ENCODE assay signal across 15 cellular contexts in genomic region chr22:49783926-49784629, GRCh38. TPM values are rescaled to one million over a fixed set of nuclear protein-coding genes. Genes with fewer than 3 reads are reported as not detected.
A peak's percentile ranks its signal among the peaks of the same experiment; 100 is the strongest.
DNase-seq lines count a peak whose midpoint lies in the region; ATAC-seq and TF ChIP-seq lines count a peak whose summit lies in the region.
"Had no signal": no experiment of that assay in that cellular context is flagged by ENCODE, and none has a peak within 500 bp of the region (broad histone marks: within the 10 kb centered on the region; RNA-seq: fewer than 3 reads in every experiment).

No MANE protein-coding gene starts in this region.

- DNase-seq in right cardiac atrium (peak; percentile 9 to 58 (median 34)), right atrium auricular region (ENCODE audit: low spot score) (no peak), ecto neural progenitor cell (ENCODE audit: low spot score) (peak; percentile 38), neural progenitor cell (ENCODE audit: low spot score) (no peak), HuH-7.5 (ENCODE audit: low spot score) (no peak)
- DNase-seq in activated CD4-positive, CD25-positive, alpha-beta regulatory T cell (lab: John Stamatoyannopoulos, UW), result no peak
- no peak for DNase-seq in stimulated activated naive CD4-positive, alpha-beta T cell treated with Interleukin-2 at 50 U/mL for 16 hours (lab: John Stamatoyannopoulos, UW)
- DNase-seq: IMR-90, NCI-H187 treated with DMSO at 0.1 percent for 48 hours, NCI-H446 treated with DMSO at 0.1 percent for 48 hours, NCI-H748 treated with DMSO at 0.1 percent for 48 hours, PC-9 had no signal

- peaks cover 20% of the 10 kb centered on the region for H3K36me3 Mint-ChIP-seq in neural progenitor cell

- no peak overlapping the region for H3K9ac ChIP-seq in neural progenitor cell

- H3K9me3 Mint-ChIP-seq in neural progenitor cell, result no peaks in the 10 kb centered on the region

- no peak overlapping the region for H3K4me3 ChIP-seq in right cardiac atrium (ENCODE audit: low read length)
- no peak overlapping the region for H3K4me3 ChIP-seq in right atrium auricular region
- H3K4me3 ChIP-seq in neural progenitor cell, result no peak overlapping the region
- H3K4me3 ChIP-seq: A549, PC-9 had no signal

- intact Hi-C loops in right cardiac atrium (cut with DNase I), result no loop called here

- H3F3A ChIP-seq in neural progenitor cell (ENCODE audit: low read depth), result no peaks in the 10 kb centered on the region

- H3K9me3 ChIP-seq in right cardiac atrium (ENCODE audit: control insufficient read depth, low read length), result no peaks in the 10 kb centered on the region
- H3K9me3 ChIP-seq in right atrium auricular region, result no peaks in the 10 kb centered on the region
- H3K9me3 ChIP-seq in neural progenitor cell (ENCODE audit: low read depth), result no peaks in the 10 kb centered on the region
- H3K9me3 ChIP-seq: A549 had no signal

- H4K20me1 ChIP-seq in neural progenitor cell (ENCODE audit: low read depth), result peaks cover 92% of the 10 kb centered on the region

- ATAC-seq in right cardiac atrium, result no peak
- no peak for ATAC-seq in HG02798 (IDR thresholded peaks at IDR 0.05; ENCODE audit: poor library complexity, unreplicated experiment)
- ATAC-seq: A549 had no signal

- WGBS in right cardiac atrium, result 86% methylated on average over 47 of the region's 47 CpGs

- H3K4me2 ChIP-seq in neural progenitor cell, result no peak overlapping the region
- H3K4me2 ChIP-seq: A549, PC-9 had no signal

- H3K36me3 ChIP-seq in right atrium auricular region, result peaks cover 29% of the 10 kb centered on the region
- no peaks in the 10 kb centered on the region for H3K36me3 ChIP-seq in neural progenitor cell

- H3K4me1 Mint-ChIP-seq in neural progenitor cell, result peaks cover 11% of the 10 kb centered on the region

- H2AFZ ChIP-seq in neural progenitor cell (replicated peaks), result no peak overlapping the region
- H2AFZ ChIP-seq: PC-9 had no signal

- no peaks in the 10 kb centered on the region for H3K27me3 ChIP-seq in right cardiac atrium (ENCODE audit: control insufficient read depth, insufficient read depth)
- H3K27me3 ChIP-seq in right atrium auricular region, result no peaks in the 10 kb centered on the region
- no peaks in the 10 kb centered on the region for H3K27me3 ChIP-seq in neural progenitor cell

- H3K27ac ChIP-seq in right cardiac atrium (ENCODE audit: low read length), result no peak overlapping the region
- H3K27ac ChIP-seq in right atrium auricular region, result no peak overlapping the region
- H3K27ac ChIP-seq in neural progenitor cell, result no peak overlapping the region
- H3K27ac ChIP-seq: A549, PC-9 had no signal

- TF ChIP-seq CTCF in right atrium auricular region (IDR thresholded peaks at IDR 0.05) (no peak), neural progenitor cell (IDR thresholded peaks at IDR 0.05) (no peak)

- H3K4me3 Mint-ChIP-seq in neural progenitor cell, result no peak overlapping the region
- H3K4me3 Mint-ChIP-seq: CD14-positive monocyte had no signal

- peak overlapping the region; percentile 13 for H3K27ac Mint-ChIP-seq in neural progenitor cell

- peaks cover 97% of the 10 kb centered on the region for H3K79me2 ChIP-seq in neural progenitor cell (ENCODE audit: low read depth)

- H3K4me1 ChIP-seq in right cardiac atrium (ENCODE audit: control insufficient read depth, insufficient read depth, low read length) (peaks cover 7% of the 10 kb centered on the region), right atrium auricular region (peaks cover 0 to 50% of the 10 kb centered on the region in 2 donors), neural progenitor cell (no peaks in the 10 kb centered on the region)
- H3K4me1 ChIP-seq: A549 had no signal

- H3K27me3 Mint-ChIP-seq in neural progenitor cell (ENCODE audit: insufficient read depth, low read depth), result peaks cover 1% of the 10 kb centered on the region

RNA-seq across cellular contexts. Expression of gene BRD1, which starts 43.6 kb away (rescaled TPM):
- total RNA-seq in right cardiac atrium (10 to 100 TPM; 17.7 to 19.4 (median 18.3) TPM), right atrium auricular region (10 to 100 TPM; 17.7 to 20.8 TPM), neural progenitor cell (ENCODE audit: low replicate concordance) (31.2 and 46.7 TPM in 2 replicates)
- polyA plus RNA-seq in right cardiac atrium, result 16.3 TPM

Comparison
In these comparisons a context has a peak if more than half of its experiments do, and no peak if none do; other contexts are left out.
1. DNase-seq: peak in right cardiac atrium (3 of 3) and ecto neural progenitor cell (single experiment); none in right atrium auricular region (single experiment), neural progenitor cell (single experiment), activated CD4-positive, CD25-positive, alpha-beta regulatory T cell (0 of 4), HuH-7.5 (single experiment) and stimulated activated naive CD4-positive, alpha-beta T cell treated with Interleukin-2 at 50 U/mL for 16 hours (single experiment).